In the genomic region with DNA sequence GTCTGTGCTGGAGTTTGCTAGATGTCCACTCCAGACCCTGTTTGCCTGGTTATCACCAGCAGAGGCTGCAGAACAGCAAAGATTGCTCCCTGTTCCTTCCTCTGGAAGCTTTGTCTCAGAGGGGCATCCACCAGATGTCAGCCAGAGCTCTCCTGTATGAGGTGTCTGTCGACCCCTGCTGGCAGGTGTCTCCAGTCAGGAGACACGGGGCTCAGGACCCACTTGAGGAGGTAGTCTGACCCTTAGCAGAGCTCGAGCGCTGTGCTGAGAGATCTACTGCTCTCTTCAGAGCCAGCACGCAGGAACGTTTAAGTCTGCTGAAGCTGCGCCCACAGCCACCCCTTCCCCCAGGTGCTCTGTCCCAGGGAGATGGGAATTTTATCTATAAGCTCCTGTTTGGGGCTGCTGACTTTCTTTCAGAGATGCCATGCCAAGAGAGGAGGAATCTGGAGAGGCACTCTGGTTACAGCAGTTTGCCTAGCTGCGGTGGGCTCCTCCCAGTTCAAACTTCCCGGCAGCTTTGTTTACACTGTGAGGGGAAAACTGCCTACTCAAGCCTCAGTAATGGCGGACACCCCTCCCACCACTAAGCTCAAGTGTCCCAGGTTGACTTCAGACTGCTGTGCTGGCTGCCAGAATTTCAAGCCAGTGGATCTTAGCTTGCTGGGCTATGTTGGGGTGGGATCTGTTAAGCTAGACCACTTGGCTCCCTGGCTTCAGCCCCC, we compare ENCODE assay signal across 7 cellular contexts.
DNase-seq lines count a peak whose midpoint lies in the region; ATAC-seq and TF ChIP-seq lines count a peak whose summit lies in the region.
"Not testable (repeated sequence)": the region's sequence is repeated elsewhere in the genome, so short reads cannot be mapped to it uniquely, and the experiment has no call there.

No MANE protein-coding gene starts in this region.

- 0 out of 2 replicates have a peak, but pooled peaks have one; percentile 15 for TF ChIP-seq CTCF in GM12875 (IDR thresholded peaks at IDR 0.05; ENCODE audit: borderline replicate concordance, insufficient read depth, low read depth, low read length)
- TF ChIP-seq CTCF in OCI-LY7 (conservative IDR thresholded peaks at IDR 0.05; ENCODE audit: low read length): peak; percentile 45
- peak; percentile 68 for TF ChIP-seq CTCF in endodermal cell (conservative IDR thresholded peaks at IDR 0.05)
- TF ChIP-seq CTCF in lung (IDR thresholded peaks at IDR 0.05; ENCODE audit: control extremely low read depth, extremely low read depth): not testable (repeated sequence)

- peak; percentile 11 for DNase-seq in DMS 273 (lab: John Stamatoyannopoulos, UW; ENCODE audit: unreplicated experiment)
- peak; percentile 54 for DNase-seq in NCI-H2029 (lab: John Stamatoyannopoulos, UW)
- DNase-seq in NCI-H524 (lab: John Stamatoyannopoulos, UW): peak; percentile 3 to 56
- peak; percentile 1 for DNase-seq in OCI-LY7 (ENCODE audit: low spot score)
- peak; percentile 65 for DNase-seq in endodermal cell
- peak; percentile 34 for DNase-seq in lung (ENCODE audit: low spot score)

- H3K4me1 Mint-ChIP-seq in endodermal cell: not testable (repeated sequence)

- H2AFZ ChIP-seq in OCI-LY7 (ENCODE audit: low read length): not testable (repeated sequence)

- H3K9me3 ChIP-seq in OCI-LY7 (ENCODE audit: low read length); endodermal cell (ENCODE audit: control insufficient read depth, low read length); lung (ENCODE audit: control insufficient read depth in 2 of 2, insufficient read depth in 1 of 2, low read length in 1 of 2): not testable (repeated sequence)

- CTCF ChIA-PET in OCI-LY7 (lab: Charles Lee; ENCODE audit: unreplicated experiment): not testable (repeated sequence)

- POLR2A ChIA-PET in OCI-LY7 (lab: Charles Lee): not testable (repeated sequence)

- not testable (repeated sequence) for H4K20me1 ChIP-seq in OCI-LY7 (ENCODE audit: insufficient read depth, low read length)

- not testable (repeated sequence) for ATAC-seq in lung (ENCODE audit: insufficient read depth, low FRiP score)

- not testable (repeated sequence) for H3K27ac Mint-ChIP-seq in endodermal cell

- WGBS in endodermal cell (ENCODE audit: insufficient coverage in 1 of 2, insufficient read length in 1 of 2), 2 experiments: 34 to 81% methylated on average over 2 to 10 of the region's 10 CpGs
- 60 to 69% methylated on average over 10 of the region's 10 CpGs for WGBS in lung, 2 donors

- not testable (repeated sequence) for H3K27me3 ChIP-seq in endodermal cell (ENCODE audit: control insufficient read depth, insufficient read depth, low read length, poor library complexity, severe bottlenecking); lung (ENCODE audit: control insufficient read depth, insufficient read depth)

- not testable (repeated sequence) for BruUV-seq in OCI-LY7 (replicated peaks; lab: Mats Ljungman, UMichigan)

- H3K9me2 ChIP-seq in OCI-LY7 (ENCODE audit: insufficient read depth, low read length): not testable (repeated sequence)

- H3K4me3 ChIP-seq in GM12875 (ENCODE audit: low read depth, low read length); OCI-LY7 (ENCODE audit: low read depth, low read length, poor library complexity, severe bottlenecking); endodermal cell (ENCODE audit: low read length); lung: not testable (repeated sequence)

- not testable (repeated sequence) for H3K27ac ChIP-seq in OCI-LY7 (ENCODE audit: low read depth, low read length, poor library complexity, severe bottlenecking); endodermal cell (ENCODE audit: low read depth, low read length); lung (ENCODE audit: low read depth in 1 of 2, low read length in 1 of 2)

- not testable (repeated sequence) for H3K4me2 ChIP-seq in OCI-LY7 (ENCODE audit: low read length)

- H3K9ac ChIP-seq in endodermal cell (ENCODE audit: extremely low read depth, low read length, poor library complexity, severe bottlenecking): not testable (repeated sequence)

- not testable (repeated sequence) for H3K79me2 ChIP-seq in OCI-LY7 (ENCODE audit: insufficient read depth, low read depth, low read length)

- peaks cover 25% of the 10 kb centered on the region for H3K36me3 Mint-ChIP-seq in endodermal cell (ENCODE audit: low read depth)

- intact Hi-C loops in OCI-LY7 (cut with micrococcal nuclease; ENCODE audit: unreplicated experiment): not testable (repeated sequence)

- not testable (repeated sequence) for H3K4me1 ChIP-seq in OCI-LY7 (ENCODE audit: insufficient read depth, low read length, poor library complexity, severe bottlenecking); endodermal cell (ENCODE audit: control insufficient read depth, insufficient read depth, low read length); lung (ENCODE audit: control insufficient read depth in 2 of 2, insufficient read depth in 2 of 2, low read length in 2 of 2)

- H3K27me3 Mint-ChIP-seq in endodermal cell (ENCODE audit: insufficient read depth): not testable (repeated sequence)

- not testable (repeated sequence) for H3K4me3 Mint-ChIP-seq in endodermal cell

- H3K9me3 Mint-ChIP-seq in endodermal cell: peaks cover 53% of the 10 kb centered on the region

- not testable (repeated sequence) for H3K36me3 ChIP-seq in OCI-LY7 (ENCODE audit: insufficient read depth, low read length); endodermal cell (ENCODE audit: control insufficient read depth, insufficient read depth, low read length); lung (ENCODE audit: control insufficient read depth in 2 of 2, insufficient read depth in 2 of 2, low read length in 2 of 2)

Comparison
In these comparisons a context has a peak if more than half of its experiments do, and no peak if none do; other contexts are left out.
1. DNase-seq: peak in every context shown above with its lines; median percentile 65 in endodermal cell; 54 in NCI-H2029; 34 in lung; 30 in NCI-H524; 11 in DMS 273; 1 in OCI-LY7.